In genomic region chr15:58003810-58004209, GRCh38 we compare ENCODE assay signal across 3 cellular contexts.
A peak's percentile ranks its signal among the peaks of the same experiment; 100 is the strongest.
TF ChIP-seq lines count a peak whose summit lies in the region.

No MANE protein-coding gene starts in this region.

TF ChIP-seq in A549, 52 proteins besides CTCF, POLR2A, EP300 and RAD21:
- no peak for TF ChIP-seq EHF (CRISPR knock-in tag; IDR thresholded peaks at IDR 0.05)
- TF ChIP-seq USF2 (IDR thresholded peaks at IDR 0.05), result no peak
- TF ChIP-seq ZFP36 (IDR thresholded peaks at IDR 0.05; ENCODE audit: borderline replicate concordance, partially characterized antibody), result no peak
- no peak for TF ChIP-seq HEYL (CRISPR knock-in tag; IDR thresholded peaks at IDR 0.05)
- no peak for TF ChIP-seq KDM1A (IDR thresholded peaks at IDR 0.05; ENCODE audit: low read depth)
- TF ChIP-seq MAX (IDR thresholded peaks at IDR 0.05), result no peak
- TF ChIP-seq CHD2 (IDR thresholded peaks at IDR 0.05; ENCODE audit: low read length, partially characterized antibody), result no peak
- no peak for TF ChIP-seq HOXB5 (CRISPR knock-in tag; IDR thresholded peaks at IDR 0.05)
- TF ChIP-seq ESRRA (IDR thresholded peaks at IDR 0.05; ENCODE audit: borderline replicate concordance, low read length), result no peak
- no peak for TF ChIP-seq RCOR1 (IDR thresholded peaks at IDR 0.05; ENCODE audit: low read depth, low read length)
TF ChIP-seq in A549: peak in this region for 0.

TF ChIP-seq in IMR-90, 13 proteins besides CTCF, POLR2A, EP300 and RAD21:
- TF ChIP-seq CEBPB (IDR thresholded peaks at IDR 0.05; ENCODE audit: low read depth, low read length) (peak; percentile 55), CHD1 (IDR thresholded peaks at IDR 0.05; ENCODE audit: low read depth, low read length) (no peak)

TF ChIP-seq in H1, 55 proteins besides CTCF, POLR2A, EP300 and RAD21:
- TF ChIP-seq BRCA1 (IDR thresholded peaks at IDR 0.05; ENCODE audit: low read depth, low read length) (no peak), CEBPB (IDR thresholded peaks at IDR 0.05; ENCODE audit: low read depth, low read length) (0 out of 2 replicates have a peak, but pooled peaks have one; percentile 2)
